Comparison of ENCODE assay signal across 10 cellular contexts in the genomic region with DNA sequence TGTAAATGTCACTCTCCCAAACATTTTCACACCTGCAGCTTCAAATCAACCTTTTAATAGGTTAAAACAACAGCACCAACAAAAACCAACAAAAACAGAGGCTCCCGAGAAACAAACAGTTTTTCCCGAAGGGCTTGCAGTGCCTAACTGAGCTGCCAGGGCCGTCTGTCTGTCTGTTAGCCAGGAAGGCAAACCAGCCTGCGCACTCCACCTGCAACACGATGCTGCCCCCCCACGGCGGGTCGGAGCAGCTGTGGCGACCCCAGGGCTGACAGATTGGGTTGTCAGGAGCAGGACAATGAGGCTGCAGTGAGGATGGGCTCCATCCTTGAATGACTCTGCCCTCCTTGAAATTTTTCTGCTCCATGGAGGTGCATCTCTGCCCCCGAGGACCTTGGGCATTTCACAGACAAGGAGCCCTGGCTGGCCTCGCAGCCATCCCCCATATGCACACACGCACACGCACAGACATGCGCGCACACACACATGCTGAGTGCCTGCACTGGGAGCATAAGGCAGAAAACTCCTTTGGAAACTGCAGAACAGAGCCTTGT. TPM values are rescaled to one million over a fixed set of nuclear protein-coding genes. Genes with fewer than 3 reads are reported as not detected.
DNase-seq lines count a peak whose midpoint lies in the region; ATAC-seq, FAIRE-seq and TF ChIP-seq lines count a peak whose summit lies in the region.
"Had no signal": no experiment of that assay in that cellular context is flagged by ENCODE, and none has a peak within 500 bp of the region (broad histone marks: within the 10 kb centered on the region; RNA-seq: fewer than 3 reads in every experiment).

No MANE protein-coding gene starts in this region.

- no peak overlapping the region for H3K9ac ChIP-seq in SK-N-SH

- TF ChIP-seq POLR2A in GM12891 (IDR thresholded peaks at IDR 0.05; ENCODE audit: low read depth, low read length): no peak

- no peak overlapping the region for H3K4me2 ChIP-seq in SK-N-SH

- H3K4me3 Mint-ChIP-seq in Calu3 (ENCODE audit: low read depth, unreplicated experiment): peak overlapping the region; percentile 37
- H3K4me3 Mint-ChIP-seq: stimulated activated effector memory CD8-positive, alpha-beta T cell treated with anti-CD3 and anti-CD28 coated beads, Interleukin-12 subunit alpha, Interleukin-12 subunit beta, amount 100 ng/mL, for 72 hours had no signal

- peak; percentile 88 for TF ChIP-seq RAD21 in SK-N-SH (IDR thresholded peaks at IDR 0.05; ENCODE audit: low read length)

- peaks cover 48% of the 10 kb centered on the region for H3K4me1 Mint-ChIP-seq in Calu3 (ENCODE audit: low read depth, unreplicated experiment)
- H3K4me1 Mint-ChIP-seq: IgD-negative memory B cell; stimulated activated effector memory CD8-positive, alpha-beta T cell treated with anti-CD3 and anti-CD28 coated beads, Interleukin-12 subunit alpha, Interleukin-12 subunit beta, amount 100 ng/mL, for 72 hours had no signal

- H3K9me2 ChIP-seq in SK-N-SH: no peaks in the 10 kb centered on the region

- FAIRE-seq in urothelium cell line (lab: Jason Lieb, UNC) (no peak), GM12891 (lab: Jason Lieb, UNC) (no peak)

- peak overlapping the region in 1 of 2 experiments; percentile 48; a peak in 2 of 4 replicates for H3K4me3 ChIP-seq in SK-N-SH (ENCODE audit: low read depth in 2 of 2, low read length in 1 of 2)

- H3K4me1 ChIP-seq in SK-N-SH (ENCODE audit: control insufficient read depth in 1 of 2, insufficient read depth in 2 of 2, low read depth in 1 of 2, low read length in 1 of 2): peaks cover 0 to 79% of the 10 kb centered on the region in 2 experiments; a peak in 3 of 4 replicates

- no peak overlapping the region for H2AFZ ChIP-seq in SK-N-SH (ENCODE audit: low read depth)

- H3K9me3 ChIP-seq in SK-N-SH: no peaks in the 10 kb centered on the region

- H3K36me3 ChIP-seq in SK-N-SH (replicated peaks in 1 of 2; ENCODE audit: control insufficient read depth in 1 of 2, insufficient read depth in 2 of 2, low read length in 1 of 2): no peaks in the 10 kb centered on the region

- no peaks in the 10 kb centered on the region for H3K9me3 Mint-ChIP-seq in Calu3 (ENCODE audit: low read depth, unreplicated experiment)
- H3K9me3 Mint-ChIP-seq: IgD-negative memory B cell; stimulated activated effector memory CD8-positive, alpha-beta T cell treated with anti-CD3 and anti-CD28 coated beads, Interleukin-12 subunit alpha, Interleukin-12 subunit beta, amount 100 ng/mL, for 72 hours had no signal

- DNase-seq in Calu3 (peak; percentile 68), HT1080 (ENCODE audit: low read depth) (peak; percentile 33), SK-N-SH (peak; percentile 81), iPS DF 19.7 (ENCODE audit: low read depth, low spot score) (peak; percentile 42), urothelium cell line (ENCODE audit: low spot score) (peak; percentile 18), GM12891 (ENCODE audit: insufficient read length, low spot score) (no peak), dedifferentiated amniotic fluid mesenchymal stem cell (ENCODE audit: extremely low spot score) (no peak)

- H3K27ac ChIP-seq in SK-N-SH (ENCODE audit: low read depth in 2 of 2, low read length in 1 of 2): peak overlapping the region in 1 of 2 experiments; percentile 99; a peak in 2 of 4 replicates

- POLR2A ChIA-PET in SK-N-SH (lab: Yijun Ruan, JAX): interaction anchor here (0.6 to 5.3 kb wide), 21 partner anchors 109 to 1712 kb away, joined by 3 to 77 read pairs (median 9); partner anchors contain the start of gene DLK1

- no peak for TF ChIP-seq EP300 in SK-N-SH (IDR thresholded peaks at IDR 0.05; ENCODE audit: borderline replicate concordance in 1 of 2, low read depth in 1 of 2, low read length in 1 of 2)

- H3K36me3 Mint-ChIP-seq in Calu3 (ENCODE audit: insufficient read depth, unreplicated experiment): peaks cover 6% of the 10 kb centered on the region
- H3K36me3 Mint-ChIP-seq: IgD-negative memory B cell; stimulated activated effector memory CD8-positive, alpha-beta T cell treated with anti-CD3 and anti-CD28 coated beads, Interleukin-12 subunit alpha, Interleukin-12 subunit beta, amount 100 ng/mL, for 72 hours had no signal

- H4K20me1 ChIP-seq in SK-N-SH (ENCODE audit: insufficient read depth): no peaks in the 10 kb centered on the region

- 56% methylated on average over 12 of the region's 15 CpGs for WGBS in SK-N-SH (ENCODE audit: low lambda C conversion rate)

- CTCF ChIA-PET in Calu3 (lab: Charles Lee) (no interaction called here), SK-N-SH (lab: Yijun Ruan, JAX) (interaction anchor here (0.6 to 8.9 kb wide), 54 partner anchors 9 to 730 kb away, joined by 3 to 147 read pairs (median 5); no protein-coding TSS in a partner anchor)

- H3F3A ChIP-seq in SK-N-SH (replicated peaks; ENCODE audit: insufficient read depth): no peaks in the 10 kb centered on the region

- no peak for TF ChIP-seq CTCF in Calu3 (IDR thresholded peaks at IDR 0.05; ENCODE audit: unreplicated experiment)
- peak; percentile 46 for TF ChIP-seq CTCF in SK-N-SH (IDR thresholded peaks at IDR 0.05)

- no peaks in the 10 kb centered on the region for H3K27me3 Mint-ChIP-seq in Calu3 (ENCODE audit: unreplicated experiment)

- H3K79me2 ChIP-seq in SK-N-SH (ENCODE audit: insufficient read depth): no peaks in the 10 kb centered on the region

- intact Hi-C loops in Calu3 (cut with micrococcal nuclease; ENCODE audit: unreplicated experiment): loop anchor here (10.0 kb wide), 1 partner anchor 734 kb away; no protein-coding TSS in a partner anchor

- peak overlapping the region; percentile 17 for H3K27ac Mint-ChIP-seq in Calu3 (ENCODE audit: unreplicated experiment)
- H3K27ac Mint-ChIP-seq: IgD-negative memory B cell; stimulated activated effector memory CD8-positive, alpha-beta T cell treated with anti-CD3 and anti-CD28 coated beads, Interleukin-12 subunit alpha, Interleukin-12 subunit beta, amount 100 ng/mL, for 72 hours had no signal

- H3K27me3 ChIP-seq in SK-N-SH (ENCODE audit: insufficient read depth): peaks cover 6% of the 10 kb centered on the region; the same call in 1 of the 2 replicates

- ATAC-seq in GM18861 (IDR thresholded peaks at IDR 0.05; ENCODE audit: unreplicated experiment): no peak
- ATAC-seq: stimulated activated effector memory CD8-positive, alpha-beta T cell treated with anti-CD3 and anti-CD28 coated beads, Interleukin-12 subunit alpha, Interleukin-12 subunit beta, amount 100 ng/mL, for 72 hours had no signal

- no TSS peak for BruUV-seq in Calu3 (replicated peaks; lab: Mats Ljungman, UMichigan)

TF ChIP-seq in SK-N-SH, 30 proteins besides CTCF, POLR2A, EP300 and RAD21 (continues in another document):
- no peak for TF ChIP-seq NFIC (IDR thresholded peaks at IDR 0.05; ENCODE audit: borderline replicate concordance)
- no peak for TF ChIP-seq YY1 (IDR thresholded peaks at IDR 0.05; ENCODE audit: low read depth)
- no peak for TF ChIP-seq PBX3 (IDR thresholded peaks at IDR 0.05)
- 0 out of 2 replicates have a peak, but pooled peaks have one; percentile 14 for TF ChIP-seq MXI1 (IDR thresholded peaks at IDR 0.05; ENCODE audit: low read depth, low read length)
- TF ChIP-seq RFX5 (IDR thresholded peaks at IDR 0.05; ENCODE audit: low read length): no peak

TF ChIP-seq in GM12891, 5 proteins besides CTCF, POLR2A, EP300 and RAD21:
- TF ChIP-seq SPI1 (IDR thresholded peaks at IDR 0.05; ENCODE audit: low read depth, low read length) (no peak), POU2F2 (IDR thresholded peaks at IDR 0.05; ENCODE audit: low read depth, low read length) (no peak), TAF1 (IDR thresholded peaks at IDR 0.05; ENCODE audit: low read depth, low read length) (no peak), PAX5 (IDR thresholded peaks at IDR 0.05; ENCODE audit: insufficient read depth, low read length, severe bottlenecking) (no peak), POLR2AphosphoS5 (IDR thresholded peaks at IDR 0.05; ENCODE audit: low read depth, low read length) (no peak)

RNA-seq across cellular contexts. Expression of gene RTL1, which starts 2.6 kb away (rescaled TPM):
- 0.12 and 0.24 TPM in 2 replicates for total RNA-seq in Calu3 (2022)
- total RNA-seq in HT1080 (2014; rRNA removed; shearing (Covaris generic)): 0.07 and 0.16 TPM in 2 replicates
- polyA plus RNA-seq in HT1080 (2015; cell fraction: cytosol; rRNA removed): 0.02 and 0.17 TPM in 2 replicates
- 0.13 and 0.28 TPM in 2 replicates for polyA plus RNA-seq in HT1080 (2015; cell fraction: nucleus; rRNA removed)
- 0.05 and 0.07 TPM in 2 replicates for polyA plus RNA-seq in SK-N-SH (2012; rRNA removed)
- 0.06 and 0.09 TPM in 2 replicates for polyA plus RNA-seq in SK-N-SH (2012; cell fraction: cytosol; rRNA removed)
- polyA plus RNA-seq in SK-N-SH (2012; cell fraction: nucleus; rRNA removed): 0.01 and 0.02 TPM in 2 replicates
- polyA plus RNA-seq in GM12891 (2012; ENCODE audit: low read depth, missing spikeins): 0.03 TPM
- polyA plus RNA-seq: IgD-negative memory B cell had no signal

Comparison
In these comparisons a context has a peak if more than half of its experiments do, and no peak if none do; other contexts are left out.
1. DNase-seq: peak in Calu3 (single experiment), HT1080 (single experiment), SK-N-SH (single experiment), iPS DF 19.7 (single experiment) and urothelium cell line (single experiment); none in GM12891 (single experiment) and dedifferentiated amniotic fluid mesenchymal stem cell (single experiment).